ENCODE assay signal across 1 cellular context in the genomic region with DNA sequence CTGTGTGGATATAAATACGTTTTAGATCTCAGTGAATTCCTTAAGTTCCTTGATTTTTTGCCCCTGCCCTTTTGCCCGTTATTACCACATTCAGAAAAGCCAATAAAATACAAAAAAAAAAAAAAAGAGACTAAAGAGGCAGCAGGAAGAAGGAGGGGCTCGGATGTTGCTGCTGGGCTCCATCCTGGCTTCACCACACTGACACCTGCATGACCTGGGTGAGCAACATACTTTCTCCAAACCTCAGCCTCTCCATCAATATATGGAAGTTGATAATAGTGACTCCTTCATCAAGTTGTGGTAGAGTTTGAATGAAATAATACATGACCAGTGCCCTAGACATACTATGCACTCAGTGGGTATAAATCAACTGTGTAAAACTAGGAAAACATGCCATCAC.
TF ChIP-seq lines count a peak whose summit lies in the region.

No MANE protein-coding gene starts in this region.

TF ChIP-seq in WTC11, 78 proteins besides CTCF, POLR2A, EP300 and RAD21 (continued from another document):
- TF ChIP-seq, protein P1, sequence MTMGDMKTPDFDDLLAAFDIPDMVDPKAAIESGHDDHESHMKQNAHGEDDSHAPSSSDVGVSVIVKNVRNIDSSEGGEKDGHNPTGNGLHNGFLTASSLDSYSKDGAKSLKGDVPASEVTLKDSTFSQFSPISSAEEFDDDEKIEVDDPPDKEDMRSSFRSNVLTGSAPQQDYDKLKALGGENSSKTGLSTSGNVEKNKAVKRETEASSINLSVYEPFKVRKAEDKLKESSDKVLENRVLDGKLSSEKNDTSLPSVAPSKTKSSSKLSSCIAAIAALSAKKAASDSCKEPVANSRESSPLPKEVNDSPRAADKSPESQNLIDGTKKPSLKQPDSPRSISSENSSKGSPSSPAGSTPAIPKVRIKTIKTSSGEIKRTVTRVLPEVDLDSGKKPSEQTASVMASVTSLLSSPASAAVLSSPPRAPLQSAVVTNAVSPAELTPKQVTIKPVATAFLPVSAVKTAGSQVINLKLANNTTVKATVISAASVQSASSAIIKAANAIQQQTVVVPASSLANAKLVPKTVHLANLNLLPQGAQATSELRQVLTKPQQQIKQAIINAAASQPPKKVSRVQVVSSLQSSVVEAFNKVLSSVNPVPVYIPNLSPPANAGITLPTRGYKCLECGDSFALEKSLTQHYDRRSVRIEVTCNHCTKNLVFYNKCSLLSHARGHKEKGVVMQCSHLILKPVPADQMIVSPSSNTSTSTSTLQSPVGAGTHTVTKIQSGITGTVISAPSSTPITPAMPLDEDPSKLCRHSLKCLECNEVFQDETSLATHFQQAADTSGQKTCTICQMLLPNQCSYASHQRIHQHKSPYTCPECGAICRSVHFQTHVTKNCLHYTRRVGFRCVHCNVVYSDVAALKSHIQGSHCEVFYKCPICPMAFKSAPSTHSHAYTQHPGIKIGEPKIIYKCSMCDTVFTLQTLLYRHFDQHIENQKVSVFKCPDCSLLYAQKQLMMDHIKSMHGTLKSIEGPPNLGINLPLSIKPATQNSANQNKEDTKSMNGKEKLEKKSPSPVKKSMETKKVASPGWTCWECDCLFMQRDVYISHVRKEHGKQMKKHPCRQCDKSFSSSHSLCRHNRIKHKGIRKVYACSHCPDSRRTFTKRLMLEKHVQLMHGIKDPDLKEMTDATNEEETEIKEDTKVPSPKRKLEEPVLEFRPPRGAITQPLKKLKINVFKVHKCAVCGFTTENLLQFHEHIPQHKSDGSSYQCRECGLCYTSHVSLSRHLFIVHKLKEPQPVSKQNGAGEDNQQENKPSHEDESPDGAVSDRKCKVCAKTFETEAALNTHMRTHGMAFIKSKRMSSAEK (CRISPR knock-in tag; IDR thresholded peaks at IDR 0.05; ENCODE audit: borderline replicate concordance) = no peak
- no peak for TF ChIP-seq TEAD4 (CRISPR knock-in tag; IDR thresholded peaks at IDR 0.05)
- no peak for TF ChIP-seq GRHL2 (CRISPR knock-in tag; IDR thresholded peaks at IDR 0.05; ENCODE audit: insufficient replicate concordance, severe bottlenecking)
- TF ChIP-seq, protein P2, sequence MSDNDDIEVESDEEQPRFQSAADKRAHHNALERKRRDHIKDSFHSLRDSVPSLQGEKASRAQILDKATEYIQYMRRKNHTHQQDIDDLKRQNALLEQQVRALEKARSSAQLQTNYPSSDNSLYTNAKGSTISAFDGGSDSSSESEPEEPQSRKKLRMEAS (CRISPR knock-in tag; IDR thresholded peaks at IDR 0.05) = no peak
